ENCODE assay signal across 13 cellular contexts in genomic region chr10:93124580-93125318, GRCh38. TPM values are rescaled to one million over a fixed set of nuclear protein-coding genes. Genes with fewer than 3 reads are reported as not detected.
DNase-seq lines count a peak whose midpoint lies in the region; ATAC-seq and TF ChIP-seq lines count a peak whose summit lies in the region.
"Had no signal": no experiment of that assay in that cellular context is flagged by ENCODE, and none has a peak within 500 bp of the region (broad histone marks: within the 10 kb centered on the region; RNA-seq: fewer than 3 reads in every experiment).

No MANE protein-coding gene starts in this region.

- POLR2A ChIA-PET in PC-9 (lab: Charles Lee; ENCODE audit: unreplicated experiment), result no interaction called here

- no peaks in the 10 kb centered on the region for H3F3A ChIP-seq in PC-9 (ENCODE audit: insufficient read depth, low read depth)

- H3K27me3 ChIP-seq in GM06990 (replicated peaks; ENCODE audit: control insufficient read depth, insufficient read depth, low read length) (no peaks in the 10 kb centered on the region), HL-60 (ENCODE audit: insufficient read depth, poor library complexity, severe bottlenecking) (no peaks in the 10 kb centered on the region), PC-9 (ENCODE audit: insufficient read depth, low read depth) (no peaks in the 10 kb centered on the region)
- no peaks in the 10 kb centered on the region for H3K27me3 ChIP-seq in effector memory CD4-positive, alpha-beta T cell (replicated peaks; ENCODE audit: control insufficient read depth, insufficient read depth, low read length, poor library complexity, severe bottlenecking)

- peak; percentile 73 for ATAC-seq in GM21717 (IDR thresholded peaks at IDR 0.05; ENCODE audit: unreplicated experiment)

- H3K36me3 ChIP-seq in GM06990 (ENCODE audit: control insufficient read depth, insufficient read depth, low read length) (no peaks in the 10 kb centered on the region), PC-9 (ENCODE audit: low read depth) (no peaks in the 10 kb centered on the region)
- H3K36me3 ChIP-seq in effector memory CD4-positive, alpha-beta T cell (ENCODE audit: control insufficient read depth, insufficient read depth, low read length), result no peaks in the 10 kb centered on the region
- H3K36me3 ChIP-seq: thoracic aorta had no signal

- H3K79me2 ChIP-seq in PC-9 (ENCODE audit: low read depth), result no peaks in the 10 kb centered on the region

- no peaks in the 10 kb centered on the region for H3K9me2 ChIP-seq in PC-9 (ENCODE audit: insufficient read depth)

- H3K4me1 ChIP-seq in effector memory CD4-positive, alpha-beta T cell (ENCODE audit: control insufficient read depth, insufficient read depth, low read length, poor library complexity, severe bottlenecking), result peaks cover 17% of the 10 kb centered on the region
- H3K4me1 ChIP-seq in PC-9 (replicated peaks; ENCODE audit: insufficient read depth), result no peaks in the 10 kb centered on the region

- peak; percentile 18 for DNase-seq in GM06990 (ENCODE audit: extremely low read depth, insufficient read length)
- peak; percentile 7 to 12 for DNase-seq in HL-60 (ENCODE audit: low read depth in 1 of 2, low spot score in 1 of 2)
- no peak for DNase-seq in effector memory CD4-positive, alpha-beta T cell
- no peak for DNase-seq in NCI-H1417 treated with DMSO at 0.1 percent for 48 hours (lab: John Stamatoyannopoulos, UW)
- DNase-seq in PC-9, result no peak
- no peak for DNase-seq in activated naive CD4-positive, alpha-beta T cell treated with Interleukin-2 at 50 U/mL for 16 hours
- DNase-seq in dermis blood vessel endothelial cell, result no peak
- DNase-seq: activated naive CD4-positive, alpha-beta T cell treated with anti-CD3 and anti-CD28 coated beads, Interleukin-2, amount 50 U/mL, for 16 hours; nephron progenitor cell; stimulated activated CD4-positive, alpha-beta T cell treated with anti-CD3 and anti-CD28 coated beads, Interleukin-4, amount 100 ng/mL, for 1 hour had no signal

- no peaks in the 10 kb centered on the region for H4K20me1 ChIP-seq in PC-9 (ENCODE audit: insufficient read depth)

- CTCF ChIA-PET in PC-9 (lab: Charles Lee), result no interaction called here

- no peak overlapping the region for H3K4me2 ChIP-seq in PC-9

- no TSS peak for BruUV-seq in PC-9 (replicated peaks; lab: Mats Ljungman, UMichigan)

- H3K9me3 ChIP-seq in effector memory CD4-positive, alpha-beta T cell (ENCODE audit: control insufficient read depth, low read length), result peaks cover 5% of the 10 kb centered on the region
- H3K9me3 ChIP-seq in PC-9 (ENCODE audit: insufficient read depth, low read depth), result peaks cover 5% of the 10 kb centered on the region; the same call in 1 of the 2 replicates

- H3K27ac ChIP-seq in HL-60 (replicated peaks) (no peak overlapping the region), PC-9 (no peak overlapping the region)
- H3K27ac ChIP-seq in effector memory CD4-positive, alpha-beta T cell (ENCODE audit: insufficient read depth, low read length, poor library complexity, severe bottlenecking), result no peak overlapping the region
- H3K27ac ChIP-seq: thoracic aorta, VCaP had no signal

- no peak for TF ChIP-seq CTCF in GM06990 (IDR thresholded peaks at IDR 0.05; ENCODE audit: insufficient read depth, low read length, poor library complexity, severe bottlenecking)
- no peak for TF ChIP-seq CTCF in HL-60 (IDR thresholded peaks at IDR 0.05; ENCODE audit: insufficient read depth, low read length)
- TF ChIP-seq CTCF in PC-9 (conservative IDR thresholded peaks at IDR 0.05), result no peak

- H2AFZ ChIP-seq in PC-9, result no peak overlapping the region

- intact Hi-C loops in PC-9 (cut with micrococcal nuclease; ENCODE audit: unreplicated experiment), result no loop called here

- no peak overlapping the region for H3K4me3 ChIP-seq in GM06990 (replicated peaks; ENCODE audit: low read depth, low read length)
- H3K4me3 ChIP-seq in HL-60 (replicated peaks; ENCODE audit: insufficient read depth, low read length), result no peak overlapping the region
- H3K4me3 ChIP-seq in effector memory CD4-positive, alpha-beta T cell (ENCODE audit: insufficient read depth, low read depth, low read length, poor library complexity, severe bottlenecking), result peak overlapping the region; percentile 13
- H3K4me3 ChIP-seq in PC-9, result no peak overlapping the region
- H3K4me3 ChIP-seq: thoracic aorta had no signal

RNA-seq across cellular contexts. Expression of gene CYP26A1, which starts 51.1 kb away (rescaled TPM):
- 2.2 TPM in 2 replicates for total RNA-seq in PC-9 (2021)
- total RNA-seq in dermis blood vessel endothelial cell, result 2.2 and 2.7 TPM in 2 replicates
- total RNA-seq: thoracic aorta had no signal

Comparison
In these comparisons a context has a peak if more than half of its experiments do, and no peak if none do; other contexts are left out.
1. DNase-seq: peak in GM06990 (single experiment) and HL-60 (2 of 2); none in effector memory CD4-positive, alpha-beta T cell (0 of 3), NCI-H1417 treated with DMSO at 0.1 percent for 48 hours (single experiment), PC-9 (0 of 2), activated naive CD4-positive, alpha-beta T cell treated with Interleukin-2 at 50 U/mL for 16 hours (single experiment) and dermis blood vessel endothelial cell (single experiment).